8 cellular contexts compared by ENCODE assay signal in genomic region chr18:48675330-48675761, GRCh38.
DNase-seq lines count a peak whose midpoint lies in the region; ATAC-seq, FAIRE-seq and TF ChIP-seq lines count a peak whose summit lies in the region.

No MANE protein-coding gene starts in this region.

- no peak overlapping the region for H3K27ac ChIP-seq in C4-2B
- no peak overlapping the region for H3K27ac ChIP-seq in H1 (ENCODE audit: low read depth, low read length)

- FAIRE-seq in H1 (lab: Jason Lieb, UNC), result no peak

- no peak overlapping the region for H3K4ac ChIP-seq in H1 (replicated peaks; ENCODE audit: insufficient read length, low read depth, low read length)

- H3K79me1 ChIP-seq in H1 (ENCODE audit: low read depth, low read length), result no peaks in the 10 kb centered on the region

- no peak overlapping the region for H4K91ac ChIP-seq in H1 (replicated peaks; ENCODE audit: insufficient read length, low read length)

- 30% methylated on average over 10 of the region's 10 CpGs; no CpG with 5 or more reads in 1 of the 2 experiments for WGBS in H1 (ENCODE audit: extremely low coverage in 1 of 2, insufficient coverage in 1 of 2, insufficient read length in 1 of 2, insufficient replicate concordance in 2 of 2, low coverage in 1 of 2, low lambda C conversion rate in 2 of 2, missing lambda C conversion rate in 1 of 2), 2 experiments

- TF ChIP-seq POLR2A in H1 (IDR thresholded peaks at IDR 0.05; ENCODE audit: control extremely low read depth in 1 of 2, low read depth in 2 of 2, low read length in 2 of 2), result no peak

- H2BK20ac ChIP-seq in H1 (ENCODE audit: low read length), result no peak overlapping the region

- DNase-seq in NCI-H82 treated with DMSO at 0.1 percent for 48 hours (lab: John Stamatoyannopoulos, UW; ENCODE audit: unreplicated experiment) (peak; percentile 19), H1 (ENCODE audit: low read depth in 1 of 2, low spot score in 2 of 2) (peak; percentile 72 to 97), midbrain (lab: John Stamatoyannopoulos, UW) (peak; percentile 91)
- DNase-seq in activated CD8-positive, alpha-beta memory T cell treated with anti-CD3 and anti-CD28 coated beads for 1 hour (ENCODE audit: extremely low read depth in 1 of 2, low read depth in 1 of 2), result peak; percentile 32 to 70
- DNase-seq in stimulated activated CD8-positive, alpha-beta memory T cell treated with anti-CD3 and anti-CD28 coated beads, Interleukin-2, amount 100 ng/mL, for 1 hour (ENCODE audit: low read depth in 2 of 2), result peak; percentile 61 to 62

- H3K9me3 ChIP-seq in H1 (ENCODE audit: insufficient read depth in 2 of 2, low read depth in 1 of 2, low read length in 1 of 2), result peaks cover 5 to 7% of the 10 kb centered on the region in 2 experiments; a peak in 2 of 4 replicates

- ATAC-seq in GM19043 (IDR thresholded peaks at IDR 0.05; ENCODE audit: low read depth, unreplicated experiment) (peak; percentile 77), HG03354 (IDR thresholded peaks at IDR 0.05; ENCODE audit: poor library complexity, severe bottlenecking, unreplicated experiment) (peak; percentile 87)

- no peaks in the 10 kb centered on the region for H3K27me3 ChIP-seq in H1 (replicated peaks in 1 of 4; ENCODE audit: control insufficient read depth in 3 of 4, extremely low read depth in 1 of 4, insufficient read depth in 3 of 4, low read length in 3 of 4)

- no peak for TF ChIP-seq EP300 in H1 (IDR thresholded peaks at IDR 0.05; ENCODE audit: borderline replicate concordance in 1 of 2, low read depth in 2 of 2, low read length in 2 of 2)

- H3K36me3 ChIP-seq in H1 (ENCODE audit: control insufficient read depth in 2 of 4, insufficient read depth in 4 of 4, low read length in 3 of 4), result peaks cover 0 to 8% (median 3%) of the 10 kb centered on the region in 4 experiments; a peak in 4 of 8 replicates

- H3K18ac ChIP-seq in H1 (ENCODE audit: extremely low read depth, low read length), result 0 out of 2 replicates have a peak overlapping the region, but pooled peaks have one; percentile 62

- H2AK5ac ChIP-seq in H1 (ENCODE audit: low read depth, low read length), result no peak overlapping the region

- TF ChIP-seq CTCF in C4-2B (conservative IDR thresholded peaks at IDR 0.05) (peak; percentile 91), H1 (IDR thresholded peaks at IDR 0.05; ENCODE audit: control extremely low read depth in 1 of 3, insufficient read depth in 1 of 3, low read depth in 1 of 3, low read length in 3 of 3) (peak; percentile 94 to 97 (median 96))

- CTCF ChIA-PET in H1 (lab: Charles Lee; ENCODE audit: partially characterized antibody), result interaction anchor here (0.6 to 4.3 kb wide), 24 partner anchors 9 to 776 kb away, joined by 3 to 27 read pairs (median 4); no protein-coding TSS in a partner anchor

- H2BK12ac ChIP-seq in H1 (ENCODE audit: low read depth, low read length), result no peak overlapping the region; the same call in 1 of the 2 replicates

- H4K20me1 ChIP-seq in H1 (replicated peaks in 1 of 2; ENCODE audit: control insufficient read depth in 1 of 2, insufficient read depth in 2 of 2, low read length in 2 of 2), result no peaks in the 10 kb centered on the region

- no peak overlapping the region for H4K8ac ChIP-seq in H1 (ENCODE audit: extremely low read depth, insufficient read depth, low read length)

- no peak overlapping the region for H3K56ac ChIP-seq in H1 (replicated peaks; ENCODE audit: insufficient read length, low read depth, low read length)

- no peak overlapping the region for H2BK15ac ChIP-seq in H1 (ENCODE audit: low read length)

- no peak overlapping the region for H2AFZ ChIP-seq in H1 (ENCODE audit: low read length)

- peak overlapping the region; percentile 26 for H4K5ac ChIP-seq in H1 (ENCODE audit: insufficient read length, low read depth, low read length)

- POLR2A ChIA-PET in H1 (lab: Charles Lee; ENCODE audit: partially characterized antibody), result no interaction called here

- no peak overlapping the region for H3K9ac ChIP-seq in H1 (replicated peaks in 1 of 4; ENCODE audit: extremely low read depth in 1 of 4, low read depth in 3 of 4, low read length in 3 of 4)

- H3K4me1 ChIP-seq in H1 (replicated peaks in 1 of 4; ENCODE audit: control insufficient read depth in 3 of 4, insufficient read depth in 4 of 4, low read length in 3 of 4), result peaks cover 0 to 3% (median under 1%) of the 10 kb centered on the region in 4 experiments; a peak in 2 of 7 replicates

- H3K23ac ChIP-seq in H1 (ENCODE audit: insufficient read length), result no peak overlapping the region

- no peaks in the 10 kb centered on the region for H3K23me2 ChIP-seq in H1 (ENCODE audit: low read depth, low read length)

- peak overlapping the region in 1 of 2 experiments; percentile 44; a peak in 2 of 4 replicates for H3K4me2 ChIP-seq in H1 (ENCODE audit: insufficient read depth in 1 of 2, low read depth in 2 of 2, low read length in 2 of 2)

- H3K4me3 ChIP-seq in H1 (ENCODE audit: extremely low read depth in 1 of 4, insufficient read depth in 2 of 4, low read depth in 3 of 4, low read length in 4 of 4), result no peak overlapping the region

- no peak overlapping the region for H3K14ac ChIP-seq in H1 (ENCODE audit: insufficient read length)

- TF ChIP-seq RAD21 in H1 (IDR thresholded peaks at IDR 0.05 in 1 of 2, conservative IDR thresholded peaks at IDR 0.05 in 1 of 2; ENCODE audit: low read depth in 2 of 2, low read length in 2 of 2), result peak; percentile 94 to 97

- H2BK5ac ChIP-seq in H1 (ENCODE audit: low read depth, low read length), result peak overlapping the region; percentile 20; the same call in 1 of the 2 replicates

- no peaks in the 10 kb centered on the region for H3K79me2 ChIP-seq in H1 (ENCODE audit: control insufficient read depth in 1 of 2, insufficient read depth in 2 of 2, low read length in 2 of 2)

- H2BK120ac ChIP-seq in H1 (replicated peaks; ENCODE audit: low read depth, low read length), result no peak overlapping the region

TF ChIP-seq in H1, 55 proteins besides CTCF, POLR2A, EP300 and RAD21:
- peak; percentile 61; the same call in 1 of the 2 replicates for TF ChIP-seq GABPA (IDR thresholded peaks at IDR 0.05; ENCODE audit: borderline replicate concordance, insufficient read depth, low read length)
- TF ChIP-seq TEAD4 (IDR thresholded peaks at IDR 0.05; ENCODE audit: low read depth, low read length), result 0 out of 2 replicates have a peak, but pooled peaks have one; percentile 17
- TF ChIP-seq, protein P1, sequence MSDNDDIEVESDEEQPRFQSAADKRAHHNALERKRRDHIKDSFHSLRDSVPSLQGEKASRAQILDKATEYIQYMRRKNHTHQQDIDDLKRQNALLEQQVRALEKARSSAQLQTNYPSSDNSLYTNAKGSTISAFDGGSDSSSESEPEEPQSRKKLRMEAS (IDR thresholded peaks at IDR 0.05), result peak; percentile 45; the same call in 1 of the 2 replicates
- no peak for TF ChIP-seq TAF1 (IDR thresholded peaks at IDR 0.05; ENCODE audit: low read depth, low read length)
- TF ChIP-seq CREB1 (IDR thresholded peaks at IDR 0.05), result 0 out of 2 replicates have a peak, but pooled peaks have one; percentile 18

Comparison
In these comparisons a context has a peak if more than half of its experiments do, and no peak if none do; other contexts are left out.
1. DNase-seq: peak in every context shown above with its lines; median percentile 91 in midbrain; 84 in H1; 62 in stimulated activated CD8-positive, alpha-beta memory T cell treated with anti-CD3 and anti-CD28 coated beads, Interleukin-2, amount 100 ng/mL, for 1 hour; 51 in activated CD8-positive, alpha-beta memory T cell treated with anti-CD3 and anti-CD28 coated beads for 1 hour; 19 in NCI-H82 treated with DMSO at 0.1 percent for 48 hours.